1 cellular context compared by ENCODE assay signal in the genomic region with DNA sequence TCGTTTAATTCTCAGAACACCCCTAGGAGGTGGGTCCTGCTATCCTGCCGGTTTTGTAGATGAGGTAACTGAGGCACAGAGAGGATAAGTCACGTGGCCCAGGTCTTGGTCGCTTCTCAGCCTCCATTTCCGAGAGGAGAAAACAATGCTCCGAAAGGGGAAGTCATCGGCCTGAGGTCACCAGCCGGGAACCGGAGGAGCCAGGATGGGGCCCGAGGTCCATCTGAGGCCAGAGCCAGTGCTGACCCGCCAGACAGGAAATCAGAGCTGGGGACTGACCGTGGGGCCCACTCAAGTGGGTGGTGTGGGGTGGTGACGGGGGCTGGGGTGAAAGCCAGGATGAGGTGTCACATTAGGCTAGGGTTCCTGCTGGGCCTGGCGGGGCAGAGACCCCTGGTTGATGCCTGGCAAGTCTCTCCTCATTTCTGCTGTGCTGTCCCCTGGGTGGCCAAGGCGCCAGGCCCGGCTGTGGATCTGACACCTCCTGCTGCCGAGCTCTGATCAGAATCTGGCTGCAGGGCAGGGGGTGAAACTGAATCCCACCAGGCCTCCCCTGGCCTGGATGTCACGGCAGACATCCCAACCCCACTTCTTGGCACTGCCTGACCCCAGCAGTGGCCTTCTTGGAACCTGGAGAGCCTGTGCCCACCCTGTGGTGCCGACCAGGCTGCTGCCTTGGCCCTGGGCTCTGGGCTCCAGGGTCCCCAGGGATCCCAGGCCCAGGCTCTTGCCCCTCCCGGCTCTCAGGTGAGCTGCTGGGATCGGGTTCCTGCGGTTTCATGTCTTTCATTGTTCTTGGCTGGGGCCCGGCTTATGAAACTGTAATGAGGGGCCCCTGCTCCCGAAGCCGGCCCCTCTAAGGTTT.
TF ChIP-seq lines count a peak whose summit lies in the region.

No MANE protein-coding gene starts in this region.

TF ChIP-seq in H1, 55 proteins besides CTCF, POLR2A, EP300 and RAD21:
- TF ChIP-seq SRF (IDR thresholded peaks at IDR 0.05; ENCODE audit: low read depth, low read length) (no peak), CBX8 (IDR thresholded peaks at IDR 0.05; ENCODE audit: borderline replicate concordance, low read depth, low read length) (no peak), KDM5A (IDR thresholded peaks at IDR 0.05; ENCODE audit: low read length) (no peak), TAF1 (IDR thresholded peaks at IDR 0.05; ENCODE audit: low read depth, low read length) (no peak), RFX5 (IDR thresholded peaks at IDR 0.05; ENCODE audit: borderline replicate concordance, low read depth, low read length) (no peak), SUZ12 (IDR thresholded peaks at IDR 0.05; ENCODE audit: low read length) (no peak), GTF2F1 (IDR thresholded peaks at IDR 0.05; ENCODE audit: borderline replicate concordance, low read depth, low read length) (no peak), FOSL1 (IDR thresholded peaks at IDR 0.05; ENCODE audit: insufficient read depth, low read depth, low read length) (no peak), KDM4A (IDR thresholded peaks at IDR 0.05; ENCODE audit: low read depth, low read length, severe bottlenecking) (no peak), MAFK (IDR thresholded peaks at IDR 0.05; ENCODE audit: low read depth, low read length) (no peak), BRCA1 (IDR thresholded peaks at IDR 0.05; ENCODE audit: low read depth, low read length) (no peak), BCL11A (IDR thresholded peaks at IDR 0.05; ENCODE audit: low read depth in 2 of 2, low read length in 2 of 2) (no peak), PHF8 (conservative IDR thresholded peaks at IDR 0.05; ENCODE audit: low read depth, low read length) (no peak), SAP30 (IDR thresholded peaks at IDR 0.05; ENCODE audit: insufficient read depth, insufficient replicate concordance, low read length) (no peak)
- TF ChIP-seq, protein P1, sequence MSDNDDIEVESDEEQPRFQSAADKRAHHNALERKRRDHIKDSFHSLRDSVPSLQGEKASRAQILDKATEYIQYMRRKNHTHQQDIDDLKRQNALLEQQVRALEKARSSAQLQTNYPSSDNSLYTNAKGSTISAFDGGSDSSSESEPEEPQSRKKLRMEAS (IDR thresholded peaks at IDR 0.05): no peak
